8 cellular contexts compared by ENCODE assay signal in genomic region chr1:27392096-27392777, GRCh38. TPM values are rescaled to one million over a fixed set of nuclear protein-coding genes. Genes with fewer than 3 reads are reported as not detected.
DNase-seq lines count a peak whose midpoint lies in the region; ATAC-seq and TF ChIP-seq lines count a peak whose summit lies in the region.

A gene with protein sequence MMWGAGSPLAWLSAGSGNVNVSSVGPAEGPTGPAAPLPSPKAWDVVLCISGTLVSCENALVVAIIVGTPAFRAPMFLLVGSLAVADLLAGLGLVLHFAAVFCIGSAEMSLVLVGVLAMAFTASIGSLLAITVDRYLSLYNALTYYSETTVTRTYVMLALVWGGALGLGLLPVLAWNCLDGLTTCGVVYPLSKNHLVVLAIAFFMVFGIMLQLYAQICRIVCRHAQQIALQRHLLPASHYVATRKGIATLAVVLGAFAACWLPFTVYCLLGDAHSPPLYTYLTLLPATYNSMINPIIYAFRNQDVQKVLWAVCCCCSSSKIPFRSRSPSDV (plus strand): TSS chr1:27392622. CDS start chr1:27393799, 1,177 bp downstream.

- peak; percentile 56 for TF ChIP-seq CTCF in GM12864 (IDR thresholded peaks at IDR 0.05; ENCODE audit: low read depth, low read length, missing control alignments)
- TF ChIP-seq CTCF in left ventricle myocardium inferior (IDR thresholded peaks at IDR 0.05; ENCODE audit: borderline replicate concordance) = peak; percentile 63
- TF ChIP-seq CTCF in psoas muscle (IDR thresholded peaks at IDR 0.05) = peak; percentile 38

- peak; percentile 85 for ATAC-seq in HG02759 (IDR thresholded peaks at IDR 0.05; ENCODE audit: unreplicated experiment)
- ATAC-seq in psoas muscle = peak; percentile 87 to 93 (median 91)

- peak; percentile 52 for DNase-seq in GM12864 (ENCODE audit: low read depth)
- DNase-seq in NCI-H1417 treated with DMSO at 0.1 percent for 48 hours (lab: John Stamatoyannopoulos, UW) = peak; percentile 27
- DNase-seq in T-helper 1 cell = peak; percentile 89 to 93 (median 92)
- DNase-seq in amniotic stem cell (lab: John Stamatoyannopoulos, UW) = peak; percentile 76
- peak; percentile 93 for DNase-seq in left ventricle myocardium inferior
- peak; percentile 93 to 95 for DNase-seq in psoas muscle
- peak; percentile 86 for DNase-seq in ureter (ENCODE audit: low spot score)

- intact Hi-C loops in left ventricle myocardium inferior (cut with micrococcal nuclease) (loop anchor here (5.0 kb wide), 1 partner anchor 90 kb away; no protein-coding TSS in a partner anchor), psoas muscle (cut with DNase I) (loop anchor here (2.0 to 5.0 kb wide), 3 partner anchors 91 to 275 kb away; no protein-coding TSS in a partner anchor)

- H3K9me3 ChIP-seq in left ventricle myocardium inferior (replicated peaks) (no peaks in the 10 kb centered on the region), psoas muscle (no peaks in the 10 kb centered on the region)

- WGBS in psoas muscle, 3 donors = 2% methylated on average over 53 to 69 of the region's 69 CpGs

- H3K4me1 ChIP-seq in left ventricle myocardium inferior = peaks cover 51% of the 10 kb centered on the region
- peaks cover 8% of the 10 kb centered on the region for H3K4me1 ChIP-seq in psoas muscle

- H3K4me3 ChIP-seq in GM12864 (ENCODE audit: low read depth, low read length) = peak within 1 kb of the TSS; percentile 62
- peak within 1 kb of the TSS; percentile 64 for H3K4me3 ChIP-seq in left ventricle myocardium inferior
- peak within 1 kb of the TSS; percentile 67 for H3K4me3 ChIP-seq in psoas muscle

- H3K27ac ChIP-seq in left ventricle myocardium inferior (replicated peaks) = peak within 1 kb of the TSS; percentile 68
- no peak within 1 kb of the TSS for H3K27ac ChIP-seq in psoas muscle

- H3K27me3 ChIP-seq in left ventricle myocardium inferior (ENCODE audit: low read depth) (no peaks in the 10 kb centered on the region), psoas muscle (ENCODE audit: insufficient read depth in 3 of 3, low read length in 2 of 3) (no peaks in the 10 kb centered on the region)

- H3K36me3 ChIP-seq in left ventricle myocardium inferior = no peaks in the 10 kb centered on the region
- no peaks in the 10 kb centered on the region for H3K36me3 ChIP-seq in psoas muscle (ENCODE audit: insufficient read depth in 1 of 2, low read depth in 1 of 2)

RNA-seq across cellular contexts. Expression of the gene that starts here (rescaled TPM):
- 0.16 TPM for total RNA-seq in left ventricle myocardium inferior
- 1 to 10 TPM in 1 of 4 donors, under 1 TPM in 1, not detected in 2; 0.42 to 1.3 TPM for total RNA-seq in psoas muscle
- polyA plus RNA-seq in psoas muscle = under 1 TPM; 0.12 to 0.98 (median 0.31) TPM
- total RNA-seq in ureter = 0.47 TPM

Comparison
In these comparisons a context has a peak if more than half of its experiments do, and no peak if none do; other contexts are left out.
1. Peak in DNase-seq, H3K4me3 ChIP-seq and H3K27ac ChIP-seq in left ventricle myocardium inferior; RNA of the gene not detected or under 1 TPM.
2. Peak in DNase-seq in ureter; RNA of the gene not detected or under 1 TPM.
3. DNase-seq: peak in every context shown above with its lines; median percentile 94 in psoas muscle; 93 in left ventricle myocardium inferior; 92 in T-helper 1 cell; 86 in ureter; 76 in amniotic stem cell; 52 in GM12864; 27 in NCI-H1417 treated with DMSO at 0.1 percent for 48 hours.